Comparison of ENCODE assay signal across 1 cellular context in the genomic region with DNA sequence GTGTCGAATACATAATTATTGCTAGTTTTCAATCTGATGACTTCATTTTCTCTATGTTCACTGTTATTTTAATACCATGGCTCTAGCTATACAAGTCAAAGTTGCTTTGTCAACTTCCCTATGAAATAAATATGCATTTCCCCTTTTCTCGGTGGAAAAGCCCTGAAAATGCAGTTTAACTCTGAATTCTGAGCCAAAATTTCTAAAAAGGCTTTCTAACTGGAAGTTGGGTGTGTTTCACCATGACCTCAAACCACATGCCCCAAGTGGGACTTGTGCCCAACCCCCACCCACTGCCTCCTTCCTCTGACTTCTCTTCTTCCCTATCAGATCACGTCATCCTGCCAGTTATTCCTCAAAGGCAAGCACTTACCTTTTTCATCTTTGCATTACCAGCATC.
TF ChIP-seq lines count a peak whose summit lies in the region.

No MANE protein-coding gene starts in this region.

TF ChIP-seq in HepG2, 621 proteins besides CTCF, POLR2A, EP300 and RAD21:
- no peak for TF ChIP-seq TCF7 (IDR thresholded peaks at IDR 0.05; ENCODE audit: low read depth)
- no peak for TF ChIP-seq AKAP8 (CRISPR knock-in tag; IDR thresholded peaks at IDR 0.05)
- TF ChIP-seq, protein P1, sequence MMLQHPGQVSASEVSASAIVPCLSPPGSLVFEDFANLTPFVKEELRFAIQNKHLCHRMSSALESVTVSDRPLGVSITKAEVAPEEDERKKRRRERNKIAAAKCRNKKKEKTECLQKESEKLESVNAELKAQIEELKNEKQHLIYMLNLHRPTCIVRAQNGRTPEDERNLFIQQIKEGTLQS (CRISPR knock-in tag; IDR thresholded peaks at IDR 0.05): no peak
- no peak for TF ChIP-seq ZNF430 (CRISPR knock-in tag; IDR thresholded peaks at IDR 0.05)
- no peak for TF ChIP-seq RNF2 (conservative IDR thresholded peaks at IDR 0.05; ENCODE audit: low read depth)
- TF ChIP-seq, protein P2, sequence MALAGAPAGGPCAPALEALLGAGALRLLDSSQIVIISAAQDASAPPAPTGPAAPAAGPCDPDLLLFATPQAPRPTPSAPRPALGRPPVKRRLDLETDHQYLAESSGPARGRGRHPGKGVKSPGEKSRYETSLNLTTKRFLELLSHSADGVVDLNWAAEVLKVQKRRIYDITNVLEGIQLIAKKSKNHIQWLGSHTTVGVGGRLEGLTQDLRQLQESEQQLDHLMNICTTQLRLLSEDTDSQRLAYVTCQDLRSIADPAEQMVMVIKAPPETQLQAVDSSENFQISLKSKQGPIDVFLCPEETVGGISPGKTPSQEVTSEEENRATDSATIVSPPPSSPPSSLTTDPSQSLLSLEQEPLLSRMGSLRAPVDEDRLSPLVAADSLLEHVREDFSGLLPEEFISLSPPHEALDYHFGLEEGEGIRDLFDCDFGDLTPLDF (CRISPR knock-in tag; IDR thresholded peaks at IDR 0.05): no peak
- no peak for TF ChIP-seq PAWR (CRISPR knock-in tag; IDR thresholded peaks at IDR 0.05; ENCODE audit: borderline replicate concordance)
- TF ChIP-seq ZNF10 (CRISPR knock-in tag; IDR thresholded peaks at IDR 0.05; ENCODE audit: borderline replicate concordance, low read depth): no peak
- TF ChIP-seq ZBTB1 (CRISPR knock-in tag; IDR thresholded peaks at IDR 0.05; ENCODE audit: borderline replicate concordance): no peak
- no peak for TF ChIP-seq ZNF557 (CRISPR knock-in tag; IDR thresholded peaks at IDR 0.05)
- TF ChIP-seq AKNA (CRISPR knock-in tag; IDR thresholded peaks at IDR 0.05; ENCODE audit: borderline replicate concordance): no peak
- no peak for TF ChIP-seq ZMYM4 (CRISPR knock-in tag; IDR thresholded peaks at IDR 0.05)
